Comparison of ENCODE assay signal across 8 cellular contexts in the genomic region with DNA sequence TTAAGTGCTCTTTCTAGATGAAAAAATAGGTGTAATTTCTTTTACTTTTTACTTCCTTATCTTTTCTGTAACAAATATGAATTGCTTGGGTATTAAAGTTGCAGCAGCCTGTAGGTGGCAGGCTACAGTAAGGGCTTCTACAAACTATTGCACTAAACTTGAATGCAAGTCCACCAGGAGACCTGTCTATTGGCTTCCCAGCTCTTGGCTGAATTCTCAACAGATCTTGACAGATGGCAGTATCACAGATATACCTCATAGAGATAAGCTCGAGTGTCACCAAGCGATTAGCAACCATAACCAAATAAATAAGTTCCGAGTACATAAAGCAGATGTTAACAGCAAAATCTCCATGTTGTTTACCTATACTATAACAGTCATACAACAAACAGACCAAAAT. TPM values are rescaled to one million over a fixed set of nuclear protein-coding genes. Genes with fewer than 3 reads are reported as not detected.
DNase-seq lines count a peak whose midpoint lies in the region; ATAC-seq and TF ChIP-seq lines count a peak whose summit lies in the region.

No MANE protein-coding gene starts in this region.

- no peak for TF ChIP-seq POLR2A in GM18505 (IDR thresholded peaks at IDR 0.05; ENCODE audit: borderline replicate concordance, extremely low read depth, insufficient read depth, insufficient read length)

- DNase-seq in GM20000 (ENCODE audit: low spot score), result peak; percentile 38
- DNase-seq in NCI-H82 treated with DMSO at 0.1 percent for 48 hours (lab: John Stamatoyannopoulos, UW; ENCODE audit: unreplicated experiment), result peak; percentile 82
- DNase-seq in activated T-cell treated with anti-CD3 and anti-CD28 coated beads, Interleukin-2, amount 50 U/mL, for 4 hours, result peak; percentile 31
- DNase-seq in fibroblast of peridontal ligament (ENCODE audit: extremely low read depth), result peak; percentile 78
- no peak for DNase-seq in omental fat pad (ENCODE audit: low spot score)
- no peak for DNase-seq in NCI-H1048 (lab: John Stamatoyannopoulos, UW)

- H3K27ac ChIP-seq in C4-2B, result no peak overlapping the region

- peaks cover 51% of the 10 kb centered on the region for H3K4me1 Mint-ChIP-seq in activated T-cell treated with anti-CD3 and anti-CD28 coated beads, Interleukin-2, amount 50 U/mL, for 4 hours (ENCODE audit: low read depth)

- H3K4me3 Mint-ChIP-seq in activated T-cell treated with anti-CD3 and anti-CD28 coated beads, Interleukin-2, amount 50 U/mL, for 4 hours, result no peak overlapping the region

- H3K36me3 Mint-ChIP-seq in activated T-cell treated with anti-CD3 and anti-CD28 coated beads, Interleukin-2, amount 50 U/mL, for 4 hours (ENCODE audit: insufficient read depth), result peaks cover 19% of the 10 kb centered on the region

- no peaks in the 10 kb centered on the region for H3K27me3 Mint-ChIP-seq in activated T-cell treated with anti-CD3 and anti-CD28 coated beads, Interleukin-2, amount 50 U/mL, for 4 hours (ENCODE audit: low read depth)

- ATAC-seq in activated T-cell treated with anti-CD3 and anti-CD28 coated beads, Interleukin-2, amount 50 U/mL, for 4 hours, result peak; percentile 69 to 73
- ATAC-seq in omental fat pad (ENCODE audit: low FRiP score), result peak; percentile 53
- no peak for ATAC-seq in GM18505 (IDR thresholded peaks at IDR 0.05; ENCODE audit: unreplicated experiment)

- H3K9me3 Mint-ChIP-seq in activated T-cell treated with anti-CD3 and anti-CD28 coated beads, Interleukin-2, amount 50 U/mL, for 4 hours, result no peaks in the 10 kb centered on the region

- TF ChIP-seq CTCF in C4-2B (conservative IDR thresholded peaks at IDR 0.05) (peak; percentile 89), GM20000 (IDR thresholded peaks at IDR 0.05; ENCODE audit: extremely low read depth, missing control alignments) (peak; percentile 41), omental fat pad (IDR thresholded peaks at IDR 0.05) (no peak)

RNA-seq across cellular contexts. Expression of gene BBS2, which starts 5.9 kb away (rescaled TPM):
- total RNA-seq in activated T-cell treated with anti-CD3 and anti-CD28 coated beads, Interleukin-2, amount 50 U/mL, for 4 hours, result 1 to 10 TPM; 6.2 to 8.2 (median 8.0) TPM
- 10 to 100 TPM; 21.9 to 51.9 (median 37.5) TPM for total RNA-seq in omental fat pad

RNA-seq across cellular contexts. Expression of gene MT4, which starts 50.9 kb away (rescaled TPM):
- total RNA-seq in activated T-cell treated with anti-CD3 and anti-CD28 coated beads, Interleukin-2, amount 50 U/mL, for 4 hours, result not detected
- total RNA-seq in omental fat pad, result not detected

Comparison
In these comparisons a context has a peak if more than half of its experiments do, and no peak if none do; other contexts are left out.
1. CTCF ChIP-seq: peak in C4-2B (single experiment) and GM20000 (single experiment); none in omental fat pad (0 of 3).
2. DNase-seq: peak in GM20000 (single experiment), NCI-H82 treated with DMSO at 0.1 percent for 48 hours (single experiment), activated T-cell treated with anti-CD3 and anti-CD28 coated beads, Interleukin-2, amount 50 U/mL, for 4 hours (single experiment) and fibroblast of peridontal ligament (single experiment); none in omental fat pad (single experiment) and NCI-H1048 (single experiment).